Comparison of ENCODE assay signal across 8 cellular contexts in the genomic region with DNA sequence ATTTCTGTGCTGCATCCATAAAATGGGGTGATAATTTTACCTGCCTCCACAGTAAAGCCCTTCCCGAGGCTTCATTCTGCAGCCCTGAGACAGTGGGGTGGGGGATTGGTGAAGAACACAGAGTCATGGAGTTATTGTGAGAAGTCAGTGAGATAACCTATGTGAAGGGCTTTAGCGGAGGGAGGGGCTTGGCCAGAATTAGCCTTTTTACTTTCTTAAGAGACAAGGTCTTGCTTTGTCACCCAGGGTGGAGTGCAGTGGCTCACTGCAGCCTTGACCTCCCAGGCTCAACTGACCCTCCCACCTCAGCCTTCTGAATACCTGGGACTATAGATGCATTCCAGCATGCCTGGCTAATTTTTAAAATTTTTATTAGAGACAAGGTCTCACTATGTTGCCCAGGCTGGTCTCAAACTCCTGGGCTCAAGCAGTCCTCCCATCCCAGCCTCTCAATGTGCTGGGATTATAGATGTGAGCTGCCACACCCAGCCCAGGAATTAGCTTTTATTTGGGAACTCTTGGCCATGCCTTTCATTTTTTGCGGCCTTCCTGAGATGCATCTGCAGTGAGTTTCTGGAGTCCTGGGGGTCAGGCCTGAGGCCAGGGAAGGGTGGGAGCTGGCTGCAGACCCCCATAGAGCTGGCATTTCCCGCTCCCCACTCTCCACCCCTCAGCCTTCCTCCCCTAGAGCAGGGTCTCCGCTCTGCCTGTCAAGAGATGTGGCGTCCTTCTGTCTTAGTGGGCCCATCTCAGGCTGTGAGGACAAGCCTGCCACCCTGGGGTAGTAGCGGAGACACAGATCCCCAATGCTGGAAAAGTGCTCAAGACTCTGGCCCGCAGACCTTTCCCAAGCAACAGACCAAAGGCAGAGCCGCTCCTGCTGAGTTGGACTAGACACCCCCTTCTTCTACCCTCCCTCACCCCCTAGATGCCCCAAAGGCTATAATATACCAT.
DNase-seq lines count a peak whose midpoint lies in the region; ATAC-seq, FAIRE-seq and TF ChIP-seq lines count a peak whose summit lies in the region.

No MANE protein-coding gene starts in this region.

- no TSS peak for BruUV-seq in IMR-90 (replicated peaks; lab: Mats Ljungman, UMichigan)

- H4K8ac ChIP-seq in IMR-90 (ENCODE audit: low read depth in 2 of 2, low read length in 2 of 2) (peak overlapping the region; percentile 20 to 78; a peak in 3 of 4 replicates), H1 (ENCODE audit: extremely low read depth, insufficient read depth, low read length) (no peak overlapping the region)

- peak overlapping the region; percentile 81 for H2AK9ac ChIP-seq in IMR-90 (replicated peaks; ENCODE audit: low read depth, low read length, poor library complexity)

- POLR2A ChIA-PET in IMR-90 (lab: Charles Lee; ENCODE audit: unreplicated experiment) (no interaction called here), H1 (lab: Charles Lee; ENCODE audit: partially characterized antibody) (interaction anchor here (2.0 kb wide), 1 partner anchor 12 kb away, joined by 7 read pairs; no protein-coding TSS in a partner anchor)

- FAIRE-seq in H1 (lab: Jason Lieb, UNC) (no peak), pancreas (lab: Jason Lieb, UNC) (no peak)

- ATAC-seq in IMR-90 (ENCODE audit: low read depth) (no peak), pancreas (no peak), GM19328 (IDR thresholded peaks at IDR 0.05; ENCODE audit: unreplicated experiment) (no peak)

- peaks cover 55% of the 10 kb centered on the region for H3K36me3 ChIP-seq in IMR-90 (ENCODE audit: control insufficient read depth, insufficient read depth, low read length)
- H3K36me3 ChIP-seq in H1 (ENCODE audit: control insufficient read depth in 2 of 4, insufficient read depth in 4 of 4, low read length in 3 of 4) = peaks cover 0 to 4% (median 1%) of the 10 kb centered on the region in 4 experiments; a peak in 1 of 8 replicates
- H3K36me3 ChIP-seq in pancreas = peaks cover 0 to 13% (median 1%) of the 10 kb centered on the region in 3 donors

- H3K4me2 ChIP-seq in IMR-90 (ENCODE audit: low read depth, low read length) = no peak overlapping the region
- H3K4me2 ChIP-seq in H1 (ENCODE audit: insufficient read depth in 1 of 2, low read depth in 2 of 2, low read length in 2 of 2) = peak overlapping the region in 1 of 2 experiments; percentile 47; a peak in 2 of 4 replicates

- in situ Hi-C loops in IMR-90 (cut with MboI; ENCODE audit: low sequenced_read_pairs) = no loop called here

- DNase-seq in AG10803 (ENCODE audit: low read depth) (peak; percentile 56), IMR-90 (no peak), H1 (ENCODE audit: low read depth in 1 of 2, low spot score in 2 of 2) (no peak), pancreas (no peak), GM19238 (ENCODE audit: insufficient read length, low spot score) (no peak), posterior cingulate gyrus (no peak)
- DNase-seq in stimulated activated naive CD4-positive, alpha-beta T cell treated with Interleukin-2 at 50 U/mL for 16 hours (lab: John Stamatoyannopoulos, UW) = no peak

- H3K9me1 ChIP-seq in IMR-90 (ENCODE audit: insufficient read depth, low read length) = peaks cover 54% of the 10 kb centered on the region

- H2AK5ac ChIP-seq in IMR-90 (ENCODE audit: low read depth, low read length) (peak overlapping the region; percentile 57), H1 (ENCODE audit: low read depth, low read length) (peak overlapping the region; percentile 20; the same call in 1 of the 2 replicates)

- H3K56ac ChIP-seq in IMR-90 (ENCODE audit: extremely low read depth, insufficient read depth, low read length) = no peak overlapping the region
- no peak overlapping the region for H3K56ac ChIP-seq in H1 (replicated peaks; ENCODE audit: insufficient read length, low read depth, low read length)

- no peak overlapping the region; the same call in 1 of the 2 replicates for H3K23ac ChIP-seq in IMR-90 (ENCODE audit: low read depth, low read length)
- no peak overlapping the region for H3K23ac ChIP-seq in H1 (ENCODE audit: insufficient read length)

- TF ChIP-seq RAD21 in IMR-90 (IDR thresholded peaks at IDR 0.05; ENCODE audit: low read length) (no peak), H1 (IDR thresholded peaks at IDR 0.05 in 1 of 2, conservative IDR thresholded peaks at IDR 0.05 in 1 of 2; ENCODE audit: low read depth in 2 of 2, low read length in 2 of 2) (no peak)

- no peaks in the 10 kb centered on the region for H3K23me2 ChIP-seq in H1 (ENCODE audit: low read depth, low read length)

- H2AFZ ChIP-seq in IMR-90 (replicated peaks; ENCODE audit: low read length, poor library complexity) (no peak overlapping the region), H1 (ENCODE audit: low read length) (no peak overlapping the region)

- H2BK15ac ChIP-seq in IMR-90 (ENCODE audit: low read depth, low read length) = no peak overlapping the region
- no peak overlapping the region for H2BK15ac ChIP-seq in H1 (ENCODE audit: low read length)

- H3K14ac ChIP-seq in IMR-90 (replicated peaks; ENCODE audit: low read depth, low read length) (peak overlapping the region; percentile 11; the same call in 1 of the 2 replicates), H1 (ENCODE audit: insufficient read length) (no peak overlapping the region)

- H3K18ac ChIP-seq in IMR-90 (ENCODE audit: low read depth, low read length) (no peak overlapping the region), H1 (ENCODE audit: extremely low read depth, low read length) (no peak overlapping the region)

- peaks cover 71% of the 10 kb centered on the region for H3K4me1 ChIP-seq in IMR-90 (ENCODE audit: control insufficient read depth, insufficient read depth, low read length)
- peaks cover 0 to 32% (median 19%) of the 10 kb centered on the region in 4 experiments; a peak in 5 of 7 replicates for H3K4me1 ChIP-seq in H1 (replicated peaks in 1 of 4; ENCODE audit: control insufficient read depth in 3 of 4, insufficient read depth in 4 of 4, low read length in 3 of 4)
- peaks cover 4 to 40% (median 13%) of the 10 kb centered on the region in 3 donors for H3K4me1 ChIP-seq in pancreas

- peak overlapping the region; percentile 60; the same call in 1 of the 2 replicates for H2BK12ac ChIP-seq in H1 (ENCODE audit: low read depth, low read length)

- no peak for TF ChIP-seq POLR2A in IMR-90 (IDR thresholded peaks at IDR 0.05; ENCODE audit: low read depth, low read length)
- no peak for TF ChIP-seq POLR2A in H1 (IDR thresholded peaks at IDR 0.05; ENCODE audit: control extremely low read depth in 1 of 2, low read depth in 2 of 2, low read length in 2 of 2)

- dilution Hi-C loops in IMR-90 (cut with HindIII; ENCODE audit: low sequenced_read_pairs, unreplicated experiment) = no loop called here

- H4K5ac ChIP-seq in IMR-90 (ENCODE audit: low read depth, low read length) (peak overlapping the region; percentile 9; the same call in 1 of the 2 replicates), H1 (ENCODE audit: insufficient read length, low read depth, low read length) (no peak overlapping the region)

- 0 out of 2 replicates have a peak, but pooled peaks cover 11% of the 10 kb centered on the region for H4K20me1 ChIP-seq in IMR-90 (ENCODE audit: insufficient read depth, low read length)
- H4K20me1 ChIP-seq in H1 (replicated peaks in 1 of 2; ENCODE audit: control insufficient read depth in 1 of 2, insufficient read depth in 2 of 2, low read length in 2 of 2) = peaks cover 0 to 6% of the 10 kb centered on the region in 2 experiments

- intact Hi-C loops in IMR-90 (cut with micrococcal nuclease) = no loop called here
- intact Hi-C loops in pancreas (cut with DNase I) = no loop called here
- intact Hi-C loops in posterior cingulate gyrus (cut with DNase I) = no loop called here

- no peaks in the 10 kb centered on the region; a peak in 1 of 4 replicates for H3K79me2 ChIP-seq in H1 (ENCODE audit: control insufficient read depth in 1 of 2, insufficient read depth in 2 of 2, low read length in 2 of 2)

- H4K91ac ChIP-seq in IMR-90 (ENCODE audit: insufficient read depth, low read depth, low read length) (peak overlapping the region; percentile 60), H1 (replicated peaks; ENCODE audit: insufficient read length, low read length) (no peak overlapping the region)

- peaks cover 35 to 99% of the 10 kb centered on the region in 2 experiments for H3K79me1 ChIP-seq in IMR-90 (ENCODE audit: low read depth in 1 of 2, low read length in 2 of 2)
- peaks cover 12% of the 10 kb centered on the region for H3K79me1 ChIP-seq in H1 (ENCODE audit: low read depth, low read length)

- no peak overlapping the region for H3K4me3 ChIP-seq in AG10803 (ENCODE audit: low read length)
- H3K4me3 ChIP-seq in IMR-90 (ENCODE audit: insufficient read depth, low read depth, low read length) = no peak overlapping the region
- no peak overlapping the region for H3K4me3 ChIP-seq in H1 (ENCODE audit: extremely low read depth in 1 of 4, insufficient read depth in 2 of 4, low read depth in 3 of 4, low read length in 4 of 4)
- H3K4me3 ChIP-seq in pancreas = no peak overlapping the region

- H2BK120ac ChIP-seq in IMR-90 (ENCODE audit: low read depth, low read length) (peak overlapping the region; percentile 33; the same call in 1 of the 2 replicates), H1 (replicated peaks; ENCODE audit: low read depth, low read length) (no peak overlapping the region)

- TF ChIP-seq EP300 in H1 (IDR thresholded peaks at IDR 0.05; ENCODE audit: borderline replicate concordance in 1 of 2, low read depth in 2 of 2, low read length in 2 of 2) = no peak

- H3K9ac ChIP-seq in IMR-90 (ENCODE audit: low read depth, low read length) = no peak overlapping the region
- H3K9ac ChIP-seq in H1 (replicated peaks in 1 of 4; ENCODE audit: extremely low read depth in 1 of 4, low read depth in 3 of 4, low read length in 3 of 4) = no peak overlapping the region

- peak overlapping the region; percentile 53 for H3K27ac ChIP-seq in IMR-90 (ENCODE audit: insufficient read depth, low read length)
- H3K27ac ChIP-seq in H1 (ENCODE audit: low read depth, low read length) = 0 out of 2 replicates have a peak overlapping the region, but pooled peaks have one; percentile 19
- peak overlapping the region; percentile 23 to 78 (median 61) for H3K27ac ChIP-seq in pancreas

- H3K4ac ChIP-seq in IMR-90 (ENCODE audit: low read depth, low read length) (peak overlapping the region; percentile 84), H1 (replicated peaks; ENCODE audit: insufficient read length, low read depth, low read length) (no peak overlapping the region)

- no peak for TF ChIP-seq CTCF in AG10803 (conservative IDR thresholded peaks at IDR 0.05; ENCODE audit: low read length)
- no peak for TF ChIP-seq CTCF in IMR-90 (conservative IDR thresholded peaks at IDR 0.05; ENCODE audit: low read depth, low read length)
- no peak for TF ChIP-seq CTCF in H1 (IDR thresholded peaks at IDR 0.05; ENCODE audit: control extremely low read depth in 1 of 3, insufficient read depth in 1 of 3, low read depth in 1 of 3, low read length in 3 of 3)
- no peak for TF ChIP-seq CTCF in pancreas (IDR thresholded peaks at IDR 0.05)

- 96% methylated on average over 4 of the region's 9 CpGs; no CpG with 5 or more reads in 1 of the 2 experiments for WGBS in IMR-90 (ENCODE audit: extremely low coverage in 2 of 2, insufficient read length in 1 of 2), 2 experiments
- 93% methylated on average over 9 of the region's 9 CpGs; no CpG with 5 or more reads in 1 of the 2 experiments for WGBS in H1 (ENCODE audit: extremely low coverage in 1 of 2, insufficient coverage in 1 of 2, insufficient read length in 1 of 2, insufficient replicate concordance in 2 of 2, low coverage in 1 of 2, low lambda C conversion rate in 2 of 2, missing lambda C conversion rate in 1 of 2), 2 experiments
- 92 to 98% methylated on average over 9 of the region's 9 CpGs for WGBS in pancreas, 2 donors

- CTCF ChIA-PET in IMR-90 (lab: Yijun Ruan, JAX) (no interaction called here), H1 (lab: Charles Lee; ENCODE audit: partially characterized antibody) (interaction anchor here (0.8 to 3.6 kb wide), 5 partner anchors 9 to 93 kb away, joined by 3 to 11 read pairs (median 4); no protein-coding TSS in a partner anchor)

- peak overlapping the region; percentile 61 for H2BK5ac ChIP-seq in IMR-90 (ENCODE audit: low read depth, low read length, poor library complexity, severe bottlenecking)
- H2BK5ac ChIP-seq in H1 (ENCODE audit: low read depth, low read length) = 0 out of 2 replicates have a peak overlapping the region, but pooled peaks have one; percentile 35

- H2BK20ac ChIP-seq in IMR-90 (ENCODE audit: low read depth, low read length) = peak overlapping the region; percentile 20; the same call in 1 of the 2 replicates
- no peak overlapping the region for H2BK20ac ChIP-seq in H1 (ENCODE audit: low read length)

- H3K27me3 ChIP-seq in IMR-90 (ENCODE audit: control insufficient read depth, insufficient read depth, low read length) = no peaks in the 10 kb centered on the region
- H3K27me3 ChIP-seq in H1 (replicated peaks in 1 of 4; ENCODE audit: control insufficient read depth in 3 of 4, extremely low read depth in 1 of 4, insufficient read depth in 3 of 4, low read length in 3 of 4) = no peaks in the 10 kb centered on the region
- no peaks in the 10 kb centered on the region for H3K27me3 ChIP-seq in pancreas

- H3K9me3 ChIP-seq in IMR-90 (ENCODE audit: control insufficient read depth, insufficient read depth, low read length) (no peaks in the 10 kb centered on the region), H1 (ENCODE audit: insufficient read depth in 2 of 2, low read depth in 1 of 2, low read length in 1 of 2) (no peaks in the 10 kb centered on the region), pancreas (no peaks in the 10 kb centered on the region)
